In genomic region chr18:21099442-21099841, GRCh38 we compare ENCODE assay signal across 15 cellular contexts. TPM values are rescaled to one million over a fixed set of nuclear protein-coding genes. Genes with fewer than 3 reads are reported as not detected.
DNase-seq lines count a peak whose midpoint lies in the region; ATAC-seq and TF ChIP-seq lines count a peak whose summit lies in the region.
"Had no signal": no experiment of that assay in that cellular context is flagged by ENCODE, and none has a peak within 500 bp of the region (broad histone marks: within the 10 kb centered on the region; RNA-seq: fewer than 3 reads in every experiment).

No MANE protein-coding gene starts in this region.

- no peak overlapping the region for H3K27ac ChIP-seq in psoas muscle
- H3K27ac ChIP-seq: gastrocnemius medialis had no signal

- peaks cover 48% of the 10 kb centered on the region for H3K4me1 ChIP-seq in psoas muscle

- WGBS in psoas muscle, 3 donors: 87 to 92% (median 88%) methylated on average over 9 of the region's 9 CpGs

- no peak overlapping the region for H3K4me3 ChIP-seq in psoas muscle
- H3K4me3 ChIP-seq: gastrocnemius medialis, K562 had no signal

- intact Hi-C loops in psoas muscle (cut with DNase I): no loop called here

- H3K36me3 ChIP-seq in psoas muscle (ENCODE audit: insufficient read depth in 1 of 2, low read depth in 1 of 2): no peaks in the 10 kb centered on the region
- H3K36me3 ChIP-seq: gastrocnemius medialis had no signal

- TF ChIP-seq CTCF in psoas muscle (IDR thresholded peaks at IDR 0.05): no peak

- H3K27me3 ChIP-seq in psoas muscle (ENCODE audit: insufficient read depth in 3 of 3, low read length in 2 of 3): no peaks in the 10 kb centered on the region
- H3K27me3 ChIP-seq: gastrocnemius medialis had no signal

- ATAC-seq in GM18511 (IDR thresholded peaks at IDR 0.05; ENCODE audit: unreplicated experiment): peak; percentile 91
- ATAC-seq in GM21515 (IDR thresholded peaks at IDR 0.05; ENCODE audit: unreplicated experiment): peak; percentile 76
- ATAC-seq in HG03108 (IDR thresholded peaks at IDR 0.05; ENCODE audit: unreplicated experiment): peak; percentile 92
- no peak for ATAC-seq in psoas muscle
- ATAC-seq: activated CD8-positive, alpha-beta memory T cell treated with anti-CD3 and anti-CD28 coated beads, Interleukin-2, amount 10 ng/mL, durations not matched to agents 7 days and 5 days; gastrocnemius medialis; K562 had no signal

- H3K9me3 ChIP-seq in psoas muscle: no peaks in the 10 kb centered on the region
- H3K9me3 ChIP-seq: gastrocnemius medialis had no signal

- DNase-seq in left kidney (ENCODE audit: low read depth, low spot score): peak; percentile 63
- DNase-seq in psoas muscle: no peak
- no peak for DNase-seq in dermis blood vessel endothelial cell
- no peak for DNase-seq in NCI-H128 (lab: John Stamatoyannopoulos, UW; ENCODE audit: unreplicated experiment)
- DNase-seq in HPDE6-E6E7 (ENCODE audit: extremely low spot score): no peak
- DNase-seq: activated CD8-positive, alpha-beta memory T cell treated with anti-CD3 and anti-CD28 coated beads, Interleukin-2, amount 10 ng/mL, durations not matched to agents 7 days and 5 days; gastrocnemius medialis; NCI-H524 treated with DMSO at 0.1 percent for 48 hours; small intestine; stimulated activated naive CD4-positive, alpha-beta T cell treated with Interleukin-2 at 50 U/mL for 16 hours; SW 1271 had no signal

RNA-seq across cellular contexts. Expression of gene ROCK1, which starts 12.2 kb away (rescaled TPM):
- 10 to 100 TPM; 10.4 to 14.6 (median 12.3) TPM for total RNA-seq in psoas muscle
- 10 to 100 TPM in 2 of 3 donors, 1 to 10 TPM in 1; 4.9 to 16.0 (median 13.5) TPM for polyA plus RNA-seq in psoas muscle
- total RNA-seq in dermis blood vessel endothelial cell: 41.9 and 53.0 TPM in 2 replicates

Comparison
In these comparisons a context has a peak if more than half of its experiments do, and no peak if none do; other contexts are left out.
1. ATAC-seq: peak in GM18511 (single experiment), GM21515 (single experiment) and HG03108 (single experiment); none in psoas muscle (0 of 4).